In the genomic region with DNA sequence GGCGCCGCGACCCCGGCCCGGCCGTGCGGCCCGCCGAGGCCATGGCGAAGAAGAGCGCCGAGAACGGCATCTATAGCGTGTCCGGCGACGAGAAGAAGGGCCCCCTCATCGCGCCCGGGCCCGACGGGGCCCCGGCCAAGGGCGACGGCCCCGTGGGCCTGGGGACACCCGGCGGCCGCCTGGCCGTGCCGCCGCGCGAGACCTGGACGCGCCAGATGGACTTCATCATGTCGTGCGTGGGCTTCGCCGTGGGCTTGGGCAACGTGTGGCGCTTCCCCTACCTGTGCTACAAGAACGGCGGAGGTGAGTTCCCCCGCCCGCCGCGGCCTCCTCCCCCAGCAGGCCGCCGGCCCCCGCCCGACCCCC, we compare ENCODE assay signal across 8 cellular contexts. TPM values are rescaled to one million over a fixed set of nuclear protein-coding genes. Genes with fewer than 3 reads are reported as not detected.
DNase-seq lines count a peak whose midpoint lies in the region; ATAC-seq and TF ChIP-seq lines count a peak whose summit lies in the region.
"Had no signal": no experiment of that assay in that cellular context is flagged by ENCODE, and none has a peak within 500 bp of the region (broad histone marks: within the 10 kb centered on the region; RNA-seq: fewer than 3 reads in every experiment).

No MANE protein-coding gene starts in this region.

- peak overlapping the region in 9 of 10 donors; percentile 26 to 53 (median 47) for H3K4me3 ChIP-seq in heart right ventricle
- peak overlapping the region; percentile 46 for H3K4me3 ChIP-seq in iPS-18c (ENCODE audit: insufficient read depth, low read depth, low read length)
- peak overlapping the region; percentile 58 for H3K4me3 ChIP-seq in urinary bladder (ENCODE audit: low read depth, low read length)

- intact Hi-C loops in heart right ventricle (cut with DNase I) (loop anchor here in 1 of 10 donors (1.0 kb wide), 1 partner anchor 37 kb away; no protein-coding TSS in a partner anchor), cardiac septum (cut with DNase I) (no loop called here)

- H3K9me3 ChIP-seq in heart right ventricle: no peaks in the 10 kb centered on the region
- H3K9me3 ChIP-seq in iPS-18c (ENCODE audit: control insufficient read depth, insufficient read depth, low read length): peaks cover 11% of the 10 kb centered on the region

- peaks cover 0 to 26% (median 0%) of the 10 kb centered on the region in 9 donors for H3K4me1 ChIP-seq in heart right ventricle
- H3K4me1 ChIP-seq in urinary bladder (ENCODE audit: insufficient read depth): no peaks in the 10 kb centered on the region

- DNase-seq in heart right ventricle (no peak), cardiac septum (ENCODE audit: low spot score) (no peak), NCI-H2107 (lab: John Stamatoyannopoulos, UW) (no peak)
- DNase-seq: activated CD8-positive, alpha-beta memory T cell treated with anti-CD3 and anti-CD28 coated beads, Interleukin-2, amount 50 U/mL, for 4 hours had no signal

- no peak for TF ChIP-seq CTCF in heart right ventricle (IDR thresholded peaks at IDR 0.05)

- 0 to 1% methylated on average over 6 to 46 of the region's 52 CpGs for WGBS in heart right ventricle, 2 donors
- WGBS in urinary bladder: under 1% methylated on average over 49 of the region's 52 CpGs

- ATAC-seq in heart right ventricle (no peak), GM21529 (IDR thresholded peaks at IDR 0.05; ENCODE audit: unreplicated experiment) (no peak)

- H3K27ac ChIP-seq in heart right ventricle (peak overlapping the region in 9 of 10 donors; percentile 70 to 82 (median 77)), urinary bladder (ENCODE audit: low read depth) (no peak overlapping the region)

- H3K36me3 ChIP-seq in heart right ventricle (no peaks in the 10 kb centered on the region), urinary bladder (ENCODE audit: insufficient read depth) (no peaks in the 10 kb centered on the region)

- peaks cover 0 to 50% (median 0%) of the 10 kb centered on the region in 7 donors for H3K27me3 ChIP-seq in heart right ventricle

RNA-seq across cellular contexts. Expression of gene SLC6A8, which starts 0.8 kb away (rescaled TPM):
- 100 to 1,000 TPM; 150 to 238 (median 186) TPM for total RNA-seq in heart right ventricle
- polyA plus RNA-seq in heart right ventricle: 100 to 1,000 TPM; 128 to 155 TPM
- 144 TPM for total RNA-seq in cardiac septum
- 10.0 TPM for total RNA-seq in urinary bladder
- polyA plus RNA-seq in urinary bladder: 76.1 TPM

RNA-seq across cellular contexts. Expression of gene PNCK, which starts 14.9 kb away (rescaled TPM):
- total RNA-seq in heart right ventricle (10 to 100 TPM in 2 of 10 donors, 1 to 10 TPM in 8; 3.6 to 15.6 (median 5.9) TPM), cardiac septum (7.6 TPM), urinary bladder (10.3 TPM)
- polyA plus RNA-seq in heart right ventricle (1 to 10 TPM; 2.0 to 5.6 TPM), urinary bladder (73.7 TPM)
- polyA plus RNA-seq: CD14-positive monocyte had no signal

RNA-seq across cellular contexts. Expression of gene BCAP31, which starts 35.7 kb away (rescaled TPM):
- total RNA-seq in heart right ventricle (100 to 1,000 TPM in 3 of 10 donors, 10 to 100 TPM in 7; 70.2 to 140 (median 85.4) TPM), cardiac septum (98.0 TPM), urinary bladder (68.6 TPM)
- polyA plus RNA-seq in heart right ventricle (100 to 1,000 TPM in 1 of 2 donors, 10 to 100 TPM in 1; 82.2 to 164 TPM), urinary bladder (239 TPM)

RNA-seq across cellular contexts. Expression of gene ABCD1, which starts 36.1 kb away (rescaled TPM):
- 10 to 100 TPM; 11.0 to 24.2 (median 14.4) TPM for total RNA-seq in heart right ventricle
- polyA plus RNA-seq in heart right ventricle: 10 to 100 TPM in 1 of 2 donors, 1 to 10 TPM in 1; 9.3 to 15.3 TPM
- 15.1 TPM for total RNA-seq in cardiac septum
- 5.2 TPM for total RNA-seq in urinary bladder
- polyA plus RNA-seq in urinary bladder: 19.0 TPM

RNA-seq across cellular contexts. Expression of gene DUSP9, which starts 41.5 kb away (rescaled TPM):
- total RNA-seq in heart right ventricle: under 1 TPM in 1 of 10 donors, not detected in 9; 0.09 TPM
- polyA plus RNA-seq in heart right ventricle: under 1 TPM in 1 of 2 donors, not detected in 1; 0.03 TPM
- not detected for total RNA-seq in cardiac septum
- 0.63 TPM for total RNA-seq in urinary bladder
- polyA plus RNA-seq in urinary bladder: 1.2 TPM
- polyA plus RNA-seq: CD14-positive monocyte had no signal

Comparison
In these comparisons a context has a peak if more than half of its experiments do, and no peak if none do; other contexts are left out.
1. RNA of gene SLC6A8, which starts 0.8 kb away (total RNA-seq): 150 to 238 TPM in heart right ventricle and 144 TPM in cardiac septum (single experiment); 10.0 TPM in urinary bladder (single experiment); every median in the first group is over 10 times any median in the second.
2. Peak in every context shown above with its lines, with median percentiles within 50 percentile points of each other: H3K4me3 ChIP-seq.